2 cellular contexts compared by ENCODE assay signal in the genomic region with DNA sequence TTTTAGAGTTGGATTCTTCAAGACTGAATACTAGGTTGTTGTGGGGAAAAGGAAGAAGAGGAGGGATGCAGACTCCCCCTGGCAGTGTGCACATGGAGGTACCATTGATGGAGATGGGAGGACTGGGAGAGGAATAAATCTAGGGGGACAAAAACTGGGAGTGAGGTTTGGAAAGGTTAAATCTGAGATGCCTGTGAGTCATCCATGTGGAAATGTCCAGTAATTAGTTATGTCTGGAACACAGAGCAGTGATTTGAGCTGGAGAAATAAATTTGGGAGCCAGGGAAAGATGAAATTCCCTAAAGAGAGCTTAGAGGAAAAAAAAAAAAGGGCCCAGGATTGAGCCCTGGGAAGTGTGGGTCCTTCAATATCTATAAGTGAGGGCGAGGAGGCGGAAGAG.
A peak's percentile ranks its signal among the peaks of the same experiment; 100 is the strongest.
TF ChIP-seq lines count a peak whose summit lies in the region.

No MANE protein-coding gene starts in this region.

TF ChIP-seq in SK-N-SH, 30 proteins besides CTCF, POLR2A, EP300 and RAD21 (continued from another document):
- TF ChIP-seq, protein P1, sequence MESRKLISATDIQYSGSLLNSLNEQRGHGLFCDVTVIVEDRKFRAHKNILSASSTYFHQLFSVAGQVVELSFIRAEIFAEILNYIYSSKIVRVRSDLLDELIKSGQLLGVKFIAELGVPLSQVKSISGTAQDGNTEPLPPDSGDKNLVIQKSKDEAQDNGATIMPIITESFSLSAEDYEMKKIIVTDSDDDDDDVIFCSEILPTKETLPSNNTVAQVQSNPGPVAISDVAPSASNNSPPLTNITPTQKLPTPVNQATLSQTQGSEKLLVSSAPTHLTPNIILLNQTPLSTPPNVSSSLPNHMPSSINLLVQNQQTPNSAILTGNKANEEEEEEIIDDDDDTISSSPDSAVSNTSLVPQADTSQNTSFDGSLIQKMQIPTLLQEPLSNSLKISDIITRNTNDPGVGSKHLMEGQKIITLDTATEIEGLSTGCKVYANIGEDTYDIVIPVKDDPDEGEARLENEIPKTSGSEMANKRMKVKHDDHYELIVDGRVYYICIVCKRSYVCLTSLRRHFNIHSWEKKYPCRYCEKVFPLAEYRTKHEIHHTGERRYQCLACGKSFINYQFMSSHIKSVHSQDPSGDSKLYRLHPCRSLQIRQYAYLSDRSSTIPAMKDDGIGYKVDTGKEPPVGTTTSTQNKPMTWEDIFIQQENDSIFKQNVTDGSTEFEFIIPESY (IDR thresholded peaks at IDR 0.05; ENCODE audit: borderline replicate concordance, low read depth), result no peak
- TF ChIP-seq FOSL2 (IDR thresholded peaks at IDR 0.05; ENCODE audit: borderline replicate concordance, low read depth), result peak; percentile 63; the same call in 1 of the 2 replicates
- no peak for TF ChIP-seq SIN3A (IDR thresholded peaks at IDR 0.05; ENCODE audit: borderline replicate concordance, low read depth, low read length)
- peak; percentile 60 for TF ChIP-seq TCF12 (IDR thresholded peaks at IDR 0.05)
- TF ChIP-seq JUND (IDR thresholded peaks at IDR 0.05), result peak; percentile 44; the same call in 1 of the 2 replicates
- TF ChIP-seq RFX5 (IDR thresholded peaks at IDR 0.05; ENCODE audit: low read length), result no peak
- no peak for TF ChIP-seq MEF2A (IDR thresholded peaks at IDR 0.05; ENCODE audit: borderline replicate concordance, low read depth)
- TF ChIP-seq, protein P2, sequence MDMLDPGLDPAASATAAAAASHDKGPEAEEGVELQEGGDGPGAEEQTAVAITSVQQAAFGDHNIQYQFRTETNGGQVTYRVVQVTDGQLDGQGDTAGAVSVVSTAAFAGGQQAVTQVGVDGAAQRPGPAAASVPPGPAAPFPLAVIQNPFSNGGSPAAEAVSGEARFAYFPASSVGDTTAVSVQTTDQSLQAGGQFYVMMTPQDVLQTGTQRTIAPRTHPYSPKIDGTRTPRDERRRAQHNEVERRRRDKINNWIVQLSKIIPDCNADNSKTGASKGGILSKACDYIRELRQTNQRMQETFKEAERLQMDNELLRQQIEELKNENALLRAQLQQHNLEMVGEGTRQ (IDR thresholded peaks at IDR 0.05; ENCODE audit: borderline replicate concordance, low read depth, low read length), result no peak
- no peak for TF ChIP-seq POLR2AphosphoS5 (IDR thresholded peaks at IDR 0.05; ENCODE audit: low read depth, low read length)
- TF ChIP-seq, protein P3, sequence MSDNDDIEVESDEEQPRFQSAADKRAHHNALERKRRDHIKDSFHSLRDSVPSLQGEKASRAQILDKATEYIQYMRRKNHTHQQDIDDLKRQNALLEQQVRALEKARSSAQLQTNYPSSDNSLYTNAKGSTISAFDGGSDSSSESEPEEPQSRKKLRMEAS (IDR thresholded peaks at IDR 0.05; ENCODE audit: low read depth), result no peak
- no peak for TF ChIP-seq GABPA (IDR thresholded peaks at IDR 0.05; ENCODE audit: low read depth)
- TF ChIP-seq CHD2 (IDR thresholded peaks at IDR 0.05; ENCODE audit: low read length, partially characterized antibody), result no peak
- TF ChIP-seq TEAD4 (IDR thresholded peaks at IDR 0.05; ENCODE audit: borderline replicate concordance, insufficient read depth), result no peak
- TF ChIP-seq, protein P4, sequence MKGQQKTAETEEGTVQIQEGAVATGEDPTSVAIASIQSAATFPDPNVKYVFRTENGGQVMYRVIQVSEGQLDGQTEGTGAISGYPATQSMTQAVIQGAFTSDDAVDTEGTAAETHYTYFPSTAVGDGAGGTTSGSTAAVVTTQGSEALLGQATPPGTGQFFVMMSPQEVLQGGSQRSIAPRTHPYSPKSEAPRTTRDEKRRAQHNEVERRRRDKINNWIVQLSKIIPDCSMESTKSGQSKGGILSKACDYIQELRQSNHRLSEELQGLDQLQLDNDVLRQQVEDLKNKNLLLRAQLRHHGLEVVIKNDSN (IDR thresholded peaks at IDR 0.05; ENCODE audit: borderline replicate concordance, low read depth), result no peak
- TF ChIP-seq RXRA (IDR thresholded peaks at IDR 0.05; ENCODE audit: borderline replicate concordance, low read depth), result no peak
- TF ChIP-seq FOXM1 (IDR thresholded peaks at IDR 0.05; ENCODE audit: low read depth), result no peak
- no peak for TF ChIP-seq FOXJ3 (CRISPR knock-in tag; IDR thresholded peaks at IDR 0.05)
- TF ChIP-seq YY1 (IDR thresholded peaks at IDR 0.05; ENCODE audit: low read depth), result no peak
- TF ChIP-seq, protein P5, sequence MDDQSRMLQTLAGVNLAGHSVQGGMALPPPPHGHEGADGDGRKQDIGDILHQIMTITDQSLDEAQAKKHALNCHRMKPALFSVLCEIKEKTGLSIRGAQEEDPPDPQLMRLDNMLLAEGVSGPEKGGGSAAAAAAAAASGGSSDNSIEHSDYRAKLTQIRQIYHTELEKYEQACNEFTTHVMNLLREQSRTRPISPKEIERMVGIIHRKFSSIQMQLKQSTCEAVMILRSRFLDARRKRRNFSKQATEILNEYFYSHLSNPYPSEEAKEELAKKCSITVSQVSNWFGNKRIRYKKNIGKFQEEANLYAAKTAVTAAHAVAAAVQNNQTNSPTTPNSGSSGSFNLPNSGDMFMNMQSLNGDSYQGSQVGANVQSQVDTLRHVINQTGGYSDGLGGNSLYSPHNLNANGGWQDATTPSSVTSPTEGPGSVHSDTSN (IDR thresholded peaks at IDR 0.05), result no peak
TF ChIP-seq in SK-N-SH: peak in this region for 3.

TF ChIP-seq in SK-N-SH treated with all-trans-retinoic acid at 6 μM for 48 hours, 23 proteins besides CTCF, POLR2A, EP300 and RAD21 (continued from another document):
- TF ChIP-seq, protein P6, sequence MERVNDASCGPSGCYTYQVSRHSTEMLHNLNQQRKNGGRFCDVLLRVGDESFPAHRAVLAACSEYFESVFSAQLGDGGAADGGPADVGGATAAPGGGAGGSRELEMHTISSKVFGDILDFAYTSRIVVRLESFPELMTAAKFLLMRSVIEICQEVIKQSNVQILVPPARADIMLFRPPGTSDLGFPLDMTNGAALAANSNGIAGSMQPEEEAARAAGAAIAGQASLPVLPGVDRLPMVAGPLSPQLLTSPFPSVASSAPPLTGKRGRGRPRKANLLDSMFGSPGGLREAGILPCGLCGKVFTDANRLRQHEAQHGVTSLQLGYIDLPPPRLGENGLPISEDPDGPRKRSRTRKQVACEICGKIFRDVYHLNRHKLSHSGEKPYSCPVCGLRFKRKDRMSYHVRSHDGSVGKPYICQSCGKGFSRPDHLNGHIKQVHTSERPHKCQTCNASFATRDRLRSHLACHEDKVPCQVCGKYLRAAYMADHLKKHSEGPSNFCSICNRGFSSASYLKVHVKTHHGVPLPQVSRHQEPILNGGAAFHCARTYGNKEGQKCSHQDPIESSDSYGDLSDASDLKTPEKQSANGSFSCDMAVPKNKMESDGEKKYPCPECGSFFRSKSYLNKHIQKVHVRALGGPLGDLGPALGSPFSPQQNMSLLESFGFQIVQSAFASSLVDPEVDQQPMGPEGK (CRISPR knock-in tag; IDR thresholded peaks at IDR 0.05; ENCODE audit: borderline replicate concordance), result no peak
- TF ChIP-seq PPARA (CRISPR knock-in tag; IDR thresholded peaks at IDR 0.05; ENCODE audit: borderline replicate concordance) (no peak), ESRRG (CRISPR knock-in tag; IDR thresholded peaks at IDR 0.05) (no peak), OSR1 (CRISPR knock-in tag; IDR thresholded peaks at IDR 0.05) (no peak), RARB (CRISPR knock-in tag; IDR thresholded peaks at IDR 0.05) (no peak), ARNTL (CRISPR knock-in tag; IDR thresholded peaks at IDR 0.05; ENCODE audit: borderline replicate concordance, low read depth) (no peak), ZNF70 (CRISPR knock-in tag; IDR thresholded peaks at IDR 0.05) (no peak), SNAI2 (CRISPR knock-in tag; IDR thresholded peaks at IDR 0.05) (no peak), TOX (CRISPR knock-in tag; IDR thresholded peaks at IDR 0.05; ENCODE audit: borderline replicate concordance) (no peak), ZC3H10 (CRISPR knock-in tag; IDR thresholded peaks at IDR 0.05) (no peak), ZNF8 (CRISPR knock-in tag; IDR thresholded peaks at IDR 0.05) (no peak), CSDC2 (CRISPR knock-in tag; IDR thresholded peaks at IDR 0.05) (no peak)
- TF ChIP-seq, protein P7, sequence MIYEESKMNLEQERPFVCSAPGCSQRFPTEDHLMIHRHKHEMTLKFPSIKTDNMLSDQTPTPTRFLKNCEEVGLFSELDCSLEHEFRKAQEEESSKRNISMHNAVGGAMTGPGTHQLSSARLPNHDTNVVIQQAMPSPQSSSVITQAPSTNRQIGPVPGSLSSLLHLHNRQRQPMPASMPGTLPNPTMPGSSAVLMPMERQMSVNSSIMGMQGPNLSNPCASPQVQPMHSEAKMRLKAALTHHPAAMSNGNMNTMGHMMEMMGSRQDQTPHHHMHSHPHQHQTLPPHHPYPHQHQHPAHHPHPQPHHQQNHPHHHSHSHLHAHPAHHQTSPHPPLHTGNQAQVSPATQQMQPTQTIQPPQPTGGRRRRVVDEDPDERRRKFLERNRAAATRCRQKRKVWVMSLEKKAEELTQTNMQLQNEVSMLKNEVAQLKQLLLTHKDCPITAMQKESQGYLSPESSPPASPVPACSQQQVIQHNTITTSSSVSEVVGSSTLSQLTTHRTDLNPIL (CRISPR knock-in tag; IDR thresholded peaks at IDR 0.05; ENCODE audit: low read depth), result no peak
- TF ChIP-seq, protein P8, sequence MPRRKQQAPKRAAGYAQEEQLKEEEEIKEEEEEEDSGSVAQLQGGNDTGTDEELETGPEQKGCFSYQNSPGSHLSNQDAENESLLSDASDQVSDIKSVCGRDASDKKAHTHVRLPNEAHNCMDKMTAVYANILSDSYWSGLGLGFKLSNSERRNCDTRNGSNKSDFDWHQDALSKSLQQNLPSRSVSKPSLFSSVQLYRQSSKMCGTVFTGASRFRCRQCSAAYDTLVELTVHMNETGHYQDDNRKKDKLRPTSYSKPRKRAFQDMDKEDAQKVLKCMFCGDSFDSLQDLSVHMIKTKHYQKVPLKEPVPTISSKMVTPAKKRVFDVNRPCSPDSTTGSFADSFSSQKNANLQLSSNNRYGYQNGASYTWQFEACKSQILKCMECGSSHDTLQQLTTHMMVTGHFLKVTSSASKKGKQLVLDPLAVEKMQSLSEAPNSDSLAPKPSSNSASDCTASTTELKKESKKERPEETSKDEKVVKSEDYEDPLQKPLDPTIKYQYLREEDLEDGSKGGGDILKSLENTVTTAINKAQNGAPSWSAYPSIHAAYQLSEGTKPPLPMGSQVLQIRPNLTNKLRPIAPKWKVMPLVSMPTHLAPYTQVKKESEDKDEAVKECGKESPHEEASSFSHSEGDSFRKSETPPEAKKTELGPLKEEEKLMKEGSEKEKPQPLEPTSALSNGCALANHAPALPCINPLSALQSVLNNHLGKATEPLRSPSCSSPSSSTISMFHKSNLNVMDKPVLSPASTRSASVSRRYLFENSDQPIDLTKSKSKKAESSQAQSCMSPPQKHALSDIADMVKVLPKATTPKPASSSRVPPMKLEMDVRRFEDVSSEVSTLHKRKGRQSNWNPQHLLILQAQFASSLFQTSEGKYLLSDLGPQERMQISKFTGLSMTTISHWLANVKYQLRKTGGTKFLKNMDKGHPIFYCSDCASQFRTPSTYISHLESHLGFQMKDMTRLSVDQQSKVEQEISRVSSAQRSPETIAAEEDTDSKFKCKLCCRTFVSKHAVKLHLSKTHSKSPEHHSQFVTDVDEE (CRISPR knock-in tag; IDR thresholded peaks at IDR 0.05), result no peak
